ENCODE assay signal across 22 cellular contexts in the genomic region with DNA sequence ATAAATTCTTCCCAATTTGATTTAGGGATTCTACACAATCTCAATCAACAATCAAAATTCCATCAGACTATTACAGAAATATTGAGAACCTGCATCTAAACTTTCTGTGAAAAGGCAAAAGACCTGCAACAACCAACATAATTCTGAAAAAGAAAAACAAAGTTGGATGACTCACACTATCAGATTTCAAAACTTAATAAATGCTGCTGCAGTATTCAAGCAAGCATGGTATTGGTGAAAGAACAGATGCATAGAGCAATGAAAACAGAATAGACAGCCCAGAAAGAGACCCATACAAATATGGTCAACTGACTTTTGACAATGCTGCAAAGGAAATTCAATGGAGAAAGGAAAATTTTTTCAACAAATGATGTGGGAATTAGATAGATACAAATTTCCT.
DNase-seq lines count a peak whose midpoint lies in the region; ATAC-seq, FAIRE-seq and TF ChIP-seq lines count a peak whose summit lies in the region.
"Had no signal": no experiment of that assay in that cellular context is flagged by ENCODE, and none has a peak within 500 bp of the region (broad histone marks: within the 10 kb centered on the region; RNA-seq: fewer than 3 reads in every experiment).

No MANE protein-coding gene starts in this region.

- H3K4me3 ChIP-seq in A549, result no peak overlapping the region
- H3K4me3 ChIP-seq in endothelial cell of umbilical vein (replicated peaks in 1 of 3; ENCODE audit: insufficient read depth in 1 of 3, low read depth in 1 of 3, low read length in 3 of 3), result no peak overlapping the region
- no peak overlapping the region for H3K4me3 ChIP-seq in foreskin fibroblast (ENCODE audit: low read depth in 1 of 2, low read length in 2 of 2)
- H3K4me3 ChIP-seq: GM12878, PC-9 had no signal

- dilution Hi-C loops in endothelial cell of umbilical vein (cut with MboI; ENCODE audit: extremely low pct_ligation_motif_present, low sequenced_read_pairs), result no loop called here

- H3K27me3 ChIP-seq in endothelial cell of umbilical vein (ENCODE audit: control insufficient read depth in 2 of 2, insufficient read depth in 2 of 2, low read length in 2 of 2), result no peaks in the 10 kb centered on the region

- ATAC-seq in A549, result no peak
- ATAC-seq: GM12878, HepG2 had no signal

- H2AFZ ChIP-seq in endothelial cell of umbilical vein (ENCODE audit: low read depth, low read length), result no peak overlapping the region
- H2AFZ ChIP-seq: PC-9 had no signal

- DNase-seq in A549 (ENCODE audit: low read depth in 1 of 2, low spot score in 1 of 2), result no peak
- peak; percentile 75 for DNase-seq in LHCN-M2 (ENCODE audit: low read depth)
- DNase-seq in endothelial cell of umbilical vein (ENCODE audit: low read depth, low spot score), result peak; percentile 29
- peak; percentile 20 to 57 for DNase-seq in foreskin fibroblast
- no peak for DNase-seq in NCI-H82 (lab: John Stamatoyannopoulos, UW)
- DNase-seq in effector CD4-positive, alpha-beta T cell, result no peak
- no peak for DNase-seq in GM19240 (ENCODE audit: insufficient read length, low spot score)
- DNase-seq in activated effector memory CD4-positive, alpha-beta T cell treated with Interleukin-2 at 50 U/mL for 16 hours, result no peak
- DNase-seq: DND-41, GF-D8, GOT3, NCI-H1417 treated with DMSO at 0.1 percent for 48 hours, NCI-H187 treated with DMSO at 0.1 percent for 48 hours, NCI-H345, NCI-H524 treated with DMSO at 0.1 percent for 48 hours, PC-9, SIG-M5 had no signal

- H3K27ac ChIP-seq in A549 (no peak overlapping the region), endothelial cell of umbilical vein (ENCODE audit: insufficient read depth, low read depth, low read length) (no peak overlapping the region)
- H3K27ac ChIP-seq: 22Rv1, KMS-11, PC-9, RWPE1 had no signal

- intact Hi-C loops in endothelial cell of umbilical vein (cut with micrococcal nuclease), result no loop called here

- TF ChIP-seq POLR2A in A549 (IDR thresholded peaks at IDR 0.05; ENCODE audit: low read length) (no peak), endothelial cell of umbilical vein (IDR thresholded peaks at IDR 0.05; ENCODE audit: low read depth, low read length) (no peak)

- no TSS peak for BruUV-seq in endothelial cell of umbilical vein (replicated peaks; lab: Mats Ljungman, UMichigan)

- FAIRE-seq in A549 (lab: Jason Lieb, UNC) (no peak), endothelial cell of umbilical vein (lab: Jason Lieb, UNC) (peak; percentile 18)
- FAIRE-seq: GM12878, HepG2 had no signal

- TF ChIP-seq EP300 in A549 (IDR thresholded peaks at IDR 0.05), result no peak

- no peak for TF ChIP-seq CTCF in A549 (IDR thresholded peaks at IDR 0.05)
- TF ChIP-seq CTCF in endothelial cell of umbilical vein (IDR thresholded peaks at IDR 0.05; ENCODE audit: extremely low read depth in 1 of 2, insufficient read depth in 1 of 2, low read depth in 1 of 2, low read length in 2 of 2), result no peak
- TF ChIP-seq CTCF in foreskin fibroblast (IDR thresholded peaks at IDR 0.05; ENCODE audit: low read depth, low read length), result no peak

- H3K9me3 ChIP-seq in A549 (no peaks in the 10 kb centered on the region), endothelial cell of umbilical vein (replicated peaks; ENCODE audit: control insufficient read depth, insufficient read depth, low read length) (no peaks in the 10 kb centered on the region)

- H3K36me3 ChIP-seq in endothelial cell of umbilical vein (ENCODE audit: control insufficient read depth in 2 of 2, extremely low read depth in 1 of 2, insufficient read depth in 2 of 2, low read length in 2 of 2), result no peaks in the 10 kb centered on the region

- H3K4me2 ChIP-seq in A549, result no peak overlapping the region
- H3K4me2 ChIP-seq in endothelial cell of umbilical vein (ENCODE audit: insufficient read depth, low read length), result no peak overlapping the region
- H3K4me2 ChIP-seq: KMS-11, PC-9 had no signal

- no peaks in the 10 kb centered on the region for H3K9me1 ChIP-seq in endothelial cell of umbilical vein (replicated peaks; ENCODE audit: control insufficient read depth, extremely low read depth, insufficient read depth, low read length)

- POLR2A ChIA-PET in A549 (lab: Yijun Ruan, JAX) (no interaction called here), endothelial cell of umbilical vein (lab: Charles Lee) (no interaction called here)

- H4K20me1 ChIP-seq in endothelial cell of umbilical vein (replicated peaks; ENCODE audit: control insufficient read depth, extremely low read depth, insufficient read depth, low read length), result no peaks in the 10 kb centered on the region

- CTCF ChIA-PET in A549 (lab: Yijun Ruan, JAX), result no interaction called here
- CTCF ChIA-PET in endothelial cell of umbilical vein (lab: Charles Lee), result no interaction called here

- H3K4me1 ChIP-seq in A549 (no peaks in the 10 kb centered on the region), endothelial cell of umbilical vein (ENCODE audit: control insufficient read depth, extremely low read depth, insufficient read depth, low read length) (peaks cover under 1% of the 10 kb centered on the region)

- no peak overlapping the region for H3K9ac ChIP-seq in endothelial cell of umbilical vein (replicated peaks; ENCODE audit: extremely low read depth, insufficient read depth, low read length)
- H3K9ac ChIP-seq: KMS-11 had no signal

- TF ChIP-seq RAD21 in A549 (conservative IDR thresholded peaks at IDR 0.05 in 1 of 2, IDR thresholded peaks at IDR 0.05 in 1 of 2), result no peak

- H3K79me2 ChIP-seq in endothelial cell of umbilical vein (ENCODE audit: control insufficient read depth, insufficient read depth, low read length), result no peaks in the 10 kb centered on the region

TF ChIP-seq in A549, 52 proteins besides CTCF, POLR2A, EP300 and RAD21:
- TF ChIP-seq FOSL2 (IDR thresholded peaks at IDR 0.05) (no peak), FOSL2 (CRISPR knock-in tag; IDR thresholded peaks at IDR 0.05) (peak; percentile 24; the same call in 1 of the 2 replicates), KDM1A (IDR thresholded peaks at IDR 0.05; ENCODE audit: low read depth) (no peak)

TF ChIP-seq in endothelial cell of umbilical vein, 7 proteins besides CTCF, POLR2A, EP300 and RAD21:
- TF ChIP-seq, protein P1, sequence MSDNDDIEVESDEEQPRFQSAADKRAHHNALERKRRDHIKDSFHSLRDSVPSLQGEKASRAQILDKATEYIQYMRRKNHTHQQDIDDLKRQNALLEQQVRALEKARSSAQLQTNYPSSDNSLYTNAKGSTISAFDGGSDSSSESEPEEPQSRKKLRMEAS (IDR thresholded peaks at IDR 0.05; ENCODE audit: insufficient read depth, insufficient read length), result no peak
- TF ChIP-seq FOS (IDR thresholded peaks at IDR 0.05; ENCODE audit: borderline replicate concordance, insufficient read depth, low read length), result peak; percentile 76
- no peak for TF ChIP-seq POLR2AphosphoS5 (IDR thresholded peaks at IDR 0.05; ENCODE audit: insufficient read depth, low read depth, low read length)
- TF ChIP-seq EZH2 (IDR thresholded peaks at IDR 0.05; ENCODE audit: borderline replicate concordance, low read depth, low read length, severe bottlenecking), result no peak
- TF ChIP-seq JUN (IDR thresholded peaks at IDR 0.05; ENCODE audit: borderline replicate concordance, insufficient read depth, insufficient read length, low read depth), result peak; percentile 13
- TF ChIP-seq GATA2 (IDR thresholded peaks at IDR 0.05; ENCODE audit: insufficient read depth, insufficient read length, low read depth, low read length), result no peak
- TF ChIP-seq MYC (IDR thresholded peaks at IDR 0.05; ENCODE audit: low read depth, low read length), result no peak

Comparison
In these comparisons a context has a peak if more than half of its experiments do, and no peak if none do; other contexts are left out.
1. DNase-seq: peak in LHCN-M2 (single experiment), endothelial cell of umbilical vein (single experiment) and foreskin fibroblast (2 of 2); none in A549 (0 of 2), NCI-H82 (single experiment), effector CD4-positive, alpha-beta T cell (single experiment), GM19240 (single experiment) and activated effector memory CD4-positive, alpha-beta T cell treated with Interleukin-2 at 50 U/mL for 16 hours (single experiment).